In the genomic region with DNA sequence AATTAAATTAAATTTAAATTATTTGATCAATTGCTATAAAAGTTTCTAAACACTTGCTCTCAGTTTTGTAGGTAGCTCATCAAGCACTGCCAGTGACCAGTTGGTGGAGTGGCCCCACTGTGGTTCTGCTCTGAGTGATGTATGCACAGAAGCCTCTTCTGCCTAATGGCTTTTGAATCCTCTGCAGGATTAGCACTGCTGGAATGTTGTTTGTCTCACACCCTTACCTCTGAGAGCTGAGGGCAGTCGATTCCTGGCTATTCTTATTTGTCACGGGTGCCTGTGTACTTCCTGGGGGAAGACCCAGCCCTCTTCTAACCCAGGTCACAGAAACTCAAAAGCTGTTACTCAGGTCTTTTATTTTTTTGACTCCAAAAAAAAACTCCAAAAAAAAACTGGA, we compare ENCODE assay signal across 1 cellular context.
TF ChIP-seq lines count a peak whose summit lies in the region.

No MANE protein-coding gene starts in this region.

TF ChIP-seq in GM12878, 131 proteins besides CTCF, POLR2A, EP300 and RAD21:
- TF ChIP-seq NFYA (IDR thresholded peaks at IDR 0.05; ENCODE audit: borderline replicate concordance, low read depth, low read length), result no peak
- TF ChIP-seq ZNF384 (IDR thresholded peaks at IDR 0.05; ENCODE audit: borderline replicate concordance, low read depth, low read length), result peak; percentile 10; the same call in 1 of the 2 replicates
- TF ChIP-seq IKZF1 (conservative IDR thresholded peaks at IDR 0.05), result 0 out of 2 replicates have a peak, but pooled peaks have one; percentile 11
- TF ChIP-seq CHD2 (IDR thresholded peaks at IDR 0.05; ENCODE audit: borderline replicate concordance, low read depth, low read length), result no peak
- TF ChIP-seq SKIL (IDR thresholded peaks at IDR 0.05; ENCODE audit: low read depth, poor library complexity, severe bottlenecking), result peak; percentile 25
